In genomic region chr18:49751427-49752094, GRCh38 we compare ENCODE assay signal across 23 cellular contexts.
DNase-seq lines count a peak whose midpoint lies in the region; ATAC-seq and TF ChIP-seq lines count a peak whose summit lies in the region.
"Had no signal": no experiment of that assay in that cellular context is flagged by ENCODE, and none has a peak within 500 bp of the region (broad histone marks: within the 10 kb centered on the region; RNA-seq: fewer than 3 reads in every experiment).

No MANE protein-coding gene starts in this region.

- no peaks in the 10 kb centered on the region for H3K36me3 ChIP-seq in right atrium auricular region
- H3K36me3 ChIP-seq in upper lobe of right lung, result no peaks in the 10 kb centered on the region
- H3K36me3 ChIP-seq: adrenal gland, brain microvascular endothelial cell, colonic mucosa, SJSA1, suprapubic skin had no signal

- DNase-seq in right atrium auricular region (ENCODE audit: low spot score) (peak; percentile 18), right cardiac atrium (no peak), NCI-H748 treated with DMSO at 0.1 percent for 48 hours (lab: John Stamatoyannopoulos, UW) (peak; percentile 46), glutamatergic neuron (no peak), upper lobe of right lung (peak; percentile 35), NCI-H2081 (lab: John Stamatoyannopoulos, UW) (no peak), HT-29 (ENCODE audit: low spot score) (no peak)
- DNase-seq in stimulated activated CD4-positive, alpha-beta T cell treated with anti-CD3 and anti-CD28 coated beads, Interleukin-12 subunit alpha, Interleukin-12 subunit beta, amount 100 ng/mL, for 4 hours, result no peak
- DNase-seq: activated CD4-positive, alpha-beta T cell treated with anti-CD3 and anti-CD28 coated beads, Interleukin-2, amount 10 ng/mL, durations not matched to agents 24 days and 14 days; adrenal gland; brain microvascular endothelial cell; colonic mucosa; DMS153; GDM1; HCEC 1CT; NCI-H2029; NCI-H446 treated with DMSO at 0.1 percent for 48 hours had no signal

- ATAC-seq in right cardiac atrium, result no peak
- no peak for ATAC-seq in upper lobe of right lung

- 67% methylated on average over 8 of the region's 8 CpGs for WGBS in right cardiac atrium

- H3K4me1 Mint-ChIP-seq in glutamatergic neuron (ENCODE audit: low read depth, unreplicated experiment), result no peaks in the 10 kb centered on the region
- H3K4me1 Mint-ChIP-seq: activated CD4-positive, alpha-beta T cell treated with anti-CD3 and anti-CD28 coated beads, Interleukin-2, amount 10 ng/mL, durations not matched to agents 24 days and 14 days; nephron had no signal

- intact Hi-C loops in right cardiac atrium (cut with DNase I) (no loop called here), upper lobe of right lung (cut with DNase I) (no loop called here)

- peaks cover 4% of the 10 kb centered on the region for H3K36me3 Mint-ChIP-seq in glutamatergic neuron (ENCODE audit: unreplicated experiment)

- H3K4me1 ChIP-seq in right atrium auricular region (no peaks in the 10 kb centered on the region), right cardiac atrium (ENCODE audit: control insufficient read depth, insufficient read depth, low read length) (no peaks in the 10 kb centered on the region), upper lobe of right lung (no peaks in the 10 kb centered on the region)
- H3K4me1 ChIP-seq: adrenal gland, colonic mucosa, suprapubic skin had no signal

- H3K4me3 ChIP-seq in right atrium auricular region, result no peak overlapping the region
- no peak overlapping the region for H3K4me3 ChIP-seq in right cardiac atrium (ENCODE audit: low read length)
- H3K4me3 ChIP-seq in upper lobe of right lung, result no peak overlapping the region
- H3K4me3 ChIP-seq: adrenal gland, colonic mucosa, SJSA1, suprapubic skin had no signal

- H3K27ac Mint-ChIP-seq in glutamatergic neuron (ENCODE audit: unreplicated experiment), result peak overlapping the region; percentile 38
- H3K27ac Mint-ChIP-seq: activated CD4-positive, alpha-beta T cell treated with anti-CD3 and anti-CD28 coated beads, Interleukin-2, amount 10 ng/mL, durations not matched to agents 24 days and 14 days; nephron; T-helper 1 cell treated with Interleukin-12 subunit alpha and Interleukin-12 subunit beta and Interleukin-4 antibody, amounts not matched to agents 30 μg/mL and 1 μg/mL, for 36 hours had no signal

- H3K27me3 ChIP-seq in right atrium auricular region (no peaks in the 10 kb centered on the region), right cardiac atrium (ENCODE audit: control insufficient read depth, insufficient read depth) (peaks cover 2% of the 10 kb centered on the region), upper lobe of right lung (no peaks in the 10 kb centered on the region)
- H3K27me3 ChIP-seq: adrenal gland, brain microvascular endothelial cell, colonic mucosa, SJSA1 had no signal

- H3K27me3 Mint-ChIP-seq in glutamatergic neuron (ENCODE audit: unreplicated experiment), result peaks cover 4% of the 10 kb centered on the region

- no peak overlapping the region for H3K27ac ChIP-seq in right atrium auricular region
- no peak overlapping the region for H3K27ac ChIP-seq in right cardiac atrium (ENCODE audit: low read length)
- H3K27ac ChIP-seq in upper lobe of right lung, result no peak overlapping the region
- H3K27ac ChIP-seq: adrenal gland, brain microvascular endothelial cell, C4-2B, colonic mucosa, KMS-11, SJSA1, suprapubic skin had no signal

- no peak for TF ChIP-seq CTCF in right atrium auricular region (IDR thresholded peaks at IDR 0.05)
- no peak for TF ChIP-seq CTCF in glutamatergic neuron (IDR thresholded peaks at IDR 0.05; ENCODE audit: partially characterized antibody, unreplicated experiment)
- TF ChIP-seq CTCF in upper lobe of right lung (IDR thresholded peaks at IDR 0.05), result no peak

- no peaks in the 10 kb centered on the region for H3K9me3 ChIP-seq in right atrium auricular region
- H3K9me3 ChIP-seq in right cardiac atrium (ENCODE audit: control insufficient read depth, low read length), result no peaks in the 10 kb centered on the region
- H3K9me3 ChIP-seq in upper lobe of right lung, result no peaks in the 10 kb centered on the region
- H3K9me3 ChIP-seq: adrenal gland, colonic mucosa, SJSA1, suprapubic skin had no signal

- H3K4me3 Mint-ChIP-seq in glutamatergic neuron (ENCODE audit: unreplicated experiment), result no peak overlapping the region
- H3K4me3 Mint-ChIP-seq: activated CD4-positive, alpha-beta T cell treated with anti-CD3 and anti-CD28 coated beads, Interleukin-2, amount 10 ng/mL, durations not matched to agents 24 days and 14 days; nephron; T-helper 1 cell treated with Interleukin-12 subunit alpha and Interleukin-12 subunit beta and Interleukin-4 antibody, amounts not matched to agents 30 μg/mL and 1 μg/mL, for 36 hours had no signal

- peaks cover 2% of the 10 kb centered on the region for H3K9me3 Mint-ChIP-seq in glutamatergic neuron (ENCODE audit: unreplicated experiment)
- H3K9me3 Mint-ChIP-seq: nephron; T-helper 1 cell treated with Interleukin-12 subunit alpha and Interleukin-12 subunit beta and Interleukin-4 antibody, amounts not matched to agents 30 μg/mL and 1 μg/mL, for 36 hours had no signal

Comparison
In these comparisons a context has a peak if more than half of its experiments do, and no peak if none do; other contexts are left out.
1. DNase-seq: peak in right atrium auricular region (single experiment), NCI-H748 treated with DMSO at 0.1 percent for 48 hours (single experiment) and upper lobe of right lung (single experiment); none in right cardiac atrium (0 of 3), glutamatergic neuron (single experiment), NCI-H2081 (0 of 2), stimulated activated CD4-positive, alpha-beta T cell treated with anti-CD3 and anti-CD28 coated beads, Interleukin-12 subunit alpha, Interleukin-12 subunit beta, amount 100 ng/mL, for 4 hours (single experiment) and HT-29 (single experiment).